8 cellular contexts compared by ENCODE assay signal in genomic region chr2:11738589-11739436, GRCh38. TPM values are rescaled to one million over a fixed set of nuclear protein-coding genes. Genes with fewer than 3 reads are reported as not detected.
DNase-seq lines count a peak whose midpoint lies in the region; ATAC-seq and TF ChIP-seq lines count a peak whose summit lies in the region.

No MANE protein-coding gene starts in this region.

- ATAC-seq in GM18907 (IDR thresholded peaks at IDR 0.05; ENCODE audit: unreplicated experiment) = peak; percentile 58

- H3K79me1 ChIP-seq in trophoblast cell (ENCODE audit: low read length) = peaks cover 8% of the 10 kb centered on the region

- H4K8ac ChIP-seq in trophoblast cell (ENCODE audit: low read depth, low read length) = no peak overlapping the region

- H3K4me1 ChIP-seq in trophoblast cell (ENCODE audit: control insufficient read depth in 1 of 2, insufficient read depth in 2 of 2, low read length in 2 of 2) = peaks cover 5 to 22% of the 10 kb centered on the region in 2 experiments

- no peak overlapping the region for H3K4ac ChIP-seq in trophoblast cell (ENCODE audit: low read depth, low read length)

- WGBS in trophoblast cell (ENCODE audit: extremely low coverage, insufficient coverage, insufficient read length) = no CpG with 5 or more reads among the region's 8 CpGs

- no peak overlapping the region for H2BK12ac ChIP-seq in trophoblast cell (ENCODE audit: low read length)

- H3K79me2 ChIP-seq in trophoblast cell (ENCODE audit: control insufficient read depth, insufficient read depth, low read length, poor library complexity) = no peaks in the 10 kb centered on the region

- TF ChIP-seq EP300 in Ishikawa (IDR thresholded peaks at IDR 0.05; ENCODE audit: borderline replicate concordance) = no peak

- no peak overlapping the region for H2AFZ ChIP-seq in trophoblast cell (ENCODE audit: insufficient read depth, low read length, poor library complexity)

- H4K91ac ChIP-seq in trophoblast cell (ENCODE audit: low read depth, low read length) = no peak overlapping the region

- no peaks in the 10 kb centered on the region for H3K36me3 ChIP-seq in trophoblast cell (ENCODE audit: control insufficient read depth in 1 of 2, insufficient read depth in 2 of 2, low read length in 2 of 2)

- H2BK5ac ChIP-seq in trophoblast cell (ENCODE audit: low read depth, low read length, poor library complexity) = no peak overlapping the region

- no peaks in the 10 kb centered on the region for H3K27me3 ChIP-seq in trophoblast cell (ENCODE audit: insufficient read depth, low read length)

- H2BK120ac ChIP-seq in trophoblast cell (ENCODE audit: insufficient read depth, low read length, poor library complexity) = no peak overlapping the region

- no peak overlapping the region for H3K18ac ChIP-seq in trophoblast cell (ENCODE audit: low read length)

- no peak overlapping the region for H2AK5ac ChIP-seq in trophoblast cell (ENCODE audit: low read length)

- no peak overlapping the region for H3K4me3 ChIP-seq in trophoblast cell (ENCODE audit: low read depth, low read length)

- DNase-seq in CD1c-positive myeloid dendritic cell (ENCODE audit: extremely low spot score) (peak; percentile 54), UCSD-AML1 (lab: John Stamatoyannopoulos, UW; ENCODE audit: unreplicated experiment) (peak; percentile 63), fibroblast of the conjunctiva (ENCODE audit: low read depth) (peak; percentile 84), trophoblast cell (peak; percentile 95 to 96), NCI-H2029 (lab: John Stamatoyannopoulos, UW) (no peak)
- DNase-seq in activated CD4-positive, alpha-beta T cell treated with anti-CD3 and anti-CD28 coated beads for 1 hour = no peak

- H3K14ac ChIP-seq in trophoblast cell (ENCODE audit: low read length) = no peak overlapping the region

- no peak overlapping the region for H4K12ac ChIP-seq in trophoblast cell (ENCODE audit: low read depth, low read length)

- no peak overlapping the region for H3K9ac ChIP-seq in trophoblast cell (ENCODE audit: low read length)

- TF ChIP-seq RAD21 in Ishikawa (IDR thresholded peaks at IDR 0.05; ENCODE audit: low read depth) = peak; percentile 57

- H3K27ac ChIP-seq in trophoblast cell (ENCODE audit: low read depth, low read length) = no peak overlapping the region

- H3K4me2 ChIP-seq in trophoblast cell (ENCODE audit: low read length) = no peak overlapping the region

- H3K23ac ChIP-seq in trophoblast cell (ENCODE audit: low read length) = no peak overlapping the region

- H3K9me3 ChIP-seq in trophoblast cell (ENCODE audit: insufficient read depth, low read depth, low read length) = no peaks in the 10 kb centered on the region

TF ChIP-seq in Ishikawa, 13 proteins besides CTCF, POLR2A, EP300 and RAD21:
- TF ChIP-seq CEBPB (IDR thresholded peaks at IDR 0.05) (peak; percentile 66), REST (IDR thresholded peaks at IDR 0.05; ENCODE audit: low read depth) (no peak)

RNA-seq across cellular contexts. Expression of gene LPIN1, which starts 7.6 kb away (rescaled TPM):
- 11.7 and 12.4 TPM in 2 replicates for polyA plus RNA-seq in trophoblast cell (2013)

Comparison
In these comparisons a context has a peak if more than half of its experiments do, and no peak if none do; other contexts are left out.
1. DNase-seq: peak in CD1c-positive myeloid dendritic cell (single experiment), UCSD-AML1 (single experiment), fibroblast of the conjunctiva (single experiment) and trophoblast cell (2 of 2); none in NCI-H2029 (single experiment) and activated CD4-positive, alpha-beta T cell treated with anti-CD3 and anti-CD28 coated beads for 1 hour (single experiment).